In genomic region chr12:1325666-1326065, GRCh38 we compare ENCODE assay signal across 1 cellular context.
A peak's percentile ranks its signal among the peaks of the same experiment; 100 is the strongest.
TF ChIP-seq lines count a peak whose summit lies in the region.

No MANE protein-coding gene starts in this region.

TF ChIP-seq in GM12878, 131 proteins besides CTCF, POLR2A, EP300 and RAD21 (continued from another document and continues in another):
- TF ChIP-seq IRF3 (IDR thresholded peaks at IDR 0.05) (no peak), RUNX3 (IDR thresholded peaks at IDR 0.05; ENCODE audit: low read length) (peak; percentile 57; the same call in 1 of the 2 replicates), BCL3 (IDR thresholded peaks at IDR 0.05; ENCODE audit: borderline replicate concordance, insufficient read depth, low read depth, low read length, poor library complexity, severe bottlenecking) (no peak), STAT1 (conservative IDR thresholded peaks at IDR 0.05) (no peak), USF2 (IDR thresholded peaks at IDR 0.05; ENCODE audit: borderline replicate concordance, low read depth, low read length) (no peak), ZNF274 (IDR thresholded peaks at IDR 0.05; ENCODE audit: insufficient read depth, insufficient read length) (no peak), MEF2B (IDR thresholded peaks at IDR 0.05; ENCODE audit: partially characterized antibody, poor library complexity, severe bottlenecking) (no peak), SUZ12 (IDR thresholded peaks at IDR 0.05; ENCODE audit: unreplicated experiment) (no peak), SKIL (IDR thresholded peaks at IDR 0.05; ENCODE audit: low read depth, poor library complexity, severe bottlenecking) (no peak), IKZF1 (conservative IDR thresholded peaks at IDR 0.05) (no peak), NFYA (IDR thresholded peaks at IDR 0.05; ENCODE audit: borderline replicate concordance, low read depth, low read length) (no peak), MAX (IDR thresholded peaks at IDR 0.05; ENCODE audit: low read depth, low read length) (no peak), SMC3 (IDR thresholded peaks at IDR 0.05; ENCODE audit: borderline replicate concordance, low read length) (no peak), NBN (IDR thresholded peaks at IDR 0.05) (no peak), BRCA1 (IDR thresholded peaks at IDR 0.05; ENCODE audit: low read depth, low read length) (no peak), JUND (IDR thresholded peaks at IDR 0.05; ENCODE audit: low read depth, low read length) (no peak), SIN3A (IDR thresholded peaks at IDR 0.05; ENCODE audit: low read depth, low read length) (no peak), RB1 (IDR thresholded peaks at IDR 0.05; ENCODE audit: borderline replicate concordance) (no peak), CBX5 (IDR thresholded peaks at IDR 0.05; ENCODE audit: low read depth) (no peak), ZBED1 (IDR thresholded peaks at IDR 0.05; ENCODE audit: borderline replicate concordance) (no peak), PKNOX1 (IDR thresholded peaks at IDR 0.05) (peak; percentile 50; the same call in 1 of the 2 replicates), ATF7 (IDR thresholded peaks at IDR 0.05; ENCODE audit: low read depth) (no peak), RAD51 (IDR thresholded peaks at IDR 0.05) (no peak), CBX3 (IDR thresholded peaks at IDR 0.05; ENCODE audit: borderline replicate concordance, low read depth) (no peak), JUNB (IDR thresholded peaks at IDR 0.05) (peak; percentile 93), KAT2A (conservative IDR thresholded peaks at IDR 0.05; ENCODE audit: control insufficient read depth, low read depth, low read length) (no peak), POLR2AphosphoS2 (IDR thresholded peaks at IDR 0.05; ENCODE audit: low read depth, low read length) (no peak), NFXL1 (IDR thresholded peaks at IDR 0.05; ENCODE audit: borderline replicate concordance) (no peak), KDM1A (IDR thresholded peaks at IDR 0.05; ENCODE audit: borderline replicate concordance) (no peak), SUPT20H (IDR thresholded peaks at IDR 0.05; ENCODE audit: borderline replicate concordance, control insufficient read depth, low read depth, low read length) (no peak), NFIC (IDR thresholded peaks at IDR 0.05; ENCODE audit: low read depth, low read length) (peak; percentile 76), IRF4 (IDR thresholded peaks at IDR 0.05; ENCODE audit: low read depth, low read length) (no peak), CBFB (IDR thresholded peaks at IDR 0.05; ENCODE audit: low read depth) (no peak), ZNF687 (IDR thresholded peaks at IDR 0.05) (no peak), SP1 (IDR thresholded peaks at IDR 0.05; ENCODE audit: low read depth, low read length) (no peak), IKZF2 (IDR thresholded peaks at IDR 0.05) (peak in 1 of 2 experiments; percentile 9; a peak in 2 of 4 replicates), MLLT1 (IDR thresholded peaks at IDR 0.05) (no peak), EED (IDR thresholded peaks at IDR 0.05; ENCODE audit: low read depth) (no peak), CREB1 (IDR thresholded peaks at IDR 0.05; ENCODE audit: low read depth) (no peak), ATF2 (IDR thresholded peaks at IDR 0.05; ENCODE audit: low read length) (peak; percentile 34; the same call in 1 of the 2 replicates), NR2F1 (conservative IDR thresholded peaks at IDR 0.05) (no peak), RCOR1 (conservative IDR thresholded peaks at IDR 0.05; ENCODE audit: low read depth, low read length) (no peak), RELA (IDR thresholded peaks at IDR 0.05; ENCODE audit: borderline replicate concordance, partially characterized antibody) (no peak), MEF2A (IDR thresholded peaks at IDR 0.05; ENCODE audit: insufficient read depth, low read depth, low read length) (no peak), FOXK2 (IDR thresholded peaks at IDR 0.05) (no peak), RFX5 (IDR thresholded peaks at IDR 0.05; ENCODE audit: low read depth, low read length) (no peak), ATF3 (IDR thresholded peaks at IDR 0.05; ENCODE audit: borderline replicate concordance, extremely low read depth, low read depth, low read length) (no peak), STAT3 (IDR thresholded peaks at IDR 0.05; ENCODE audit: low read depth, low read length) (no peak), USF1 (IDR thresholded peaks at IDR 0.05; ENCODE audit: borderline replicate concordance, extremely low read length, insufficient read depth, low read depth, low read length) (no peak), CHD1 (IDR thresholded peaks at IDR 0.05; ENCODE audit: low read depth, low read length) (no peak), HDAC2 (IDR thresholded peaks at IDR 0.05) (no peak)
